13 cellular contexts compared by ENCODE assay signal in genomic region chr22:41826430-41827383, GRCh38. TPM values are rescaled to one million over a fixed set of nuclear protein-coding genes. Genes with fewer than 3 reads are reported as not detected.
A peak's percentile ranks its signal among the peaks of the same experiment; 100 is the strongest.
DNase-seq lines count a peak whose midpoint lies in the region; ATAC-seq and TF ChIP-seq lines count a peak whose summit lies in the region.
"Had no signal": no experiment of that assay in that cellular context is flagged by ENCODE, and none has a peak within 500 bp of the region (broad histone marks: within the 10 kb centered on the region; RNA-seq: fewer than 3 reads in every experiment).

No MANE protein-coding gene starts in this region.

- CTCF ChIA-PET in activated CD4-positive, alpha-beta T cell treated with anti-CD3 and anti-CD28 coated beads, Interleukin-2, amount 10 ng/mL, durations not matched to agents 7 days and 5 days (lab: Charles Lee): interaction anchor here (0.6 to 2.1 kb wide), 6 partner anchors 27 to 610 kb away, joined by 3 to 15 read pairs (median 4); partner anchors contain the start of gene CCDC134

- TF ChIP-seq CTCF in mesothelial cell of epicardium (IDR thresholded peaks at IDR 0.05; ENCODE audit: unreplicated experiment) (no peak), endothelial cell (IDR thresholded peaks at IDR 0.05; ENCODE audit: unreplicated experiment) (no peak)

- no peak overlapping the region for H3K4me3 Mint-ChIP-seq in activated CD4-positive, alpha-beta T cell treated with anti-CD3 and anti-CD28 coated beads, Interleukin-2, amount 10 ng/mL, durations not matched to agents 7 days and 5 days
- H3K4me3 Mint-ChIP-seq in mesothelial cell of epicardium: no peak overlapping the region
- no peak overlapping the region for H3K4me3 Mint-ChIP-seq in stimulated activated naive B cell treated with anti-CD40 and anti-IgM and Interleukin-4, amounts not matched to agents 10 μg/mL and 1 μg/mL and 100 μg/mL, for 72 hours
- H3K4me3 Mint-ChIP-seq in endothelial cell (ENCODE audit: unreplicated experiment): no peak overlapping the region

- no peak for DNase-seq in activated CD4-positive, alpha-beta T cell treated with anti-CD3 and anti-CD28 coated beads, Interleukin-2, amount 10 ng/mL, durations not matched to agents 7 days and 5 days
- DNase-seq in activated CD4-positive, alpha-beta T cell treated with anti-CD3 and anti-CD28 coated beads for 4 hours: no peak
- DNase-seq in mesothelial cell of epicardium (ENCODE audit: low spot score in 2 of 2, unreplicated experiment in 2 of 2): no peak
- DNase-seq in stimulated activated naive B cell treated with anti-CD40 and anti-IgM and Interleukin-4, amounts not matched to agents 10 μg/mL and 1 μg/mL and 100 μg/mL, for 72 hours: no peak
- DNase-seq in endothelial cell (ENCODE audit: low spot score): no peak
- DNase-seq in GOT3 (lab: John Stamatoyannopoulos, UW): no peak
- no peak for DNase-seq in stimulated activated CD4-positive, alpha-beta T cell treated with anti-CD3 and anti-CD28 coated beads, Interleukin-2, amount 100 ng/mL, for 48 hours
- DNase-seq: activated CD4-positive, CD25-positive, alpha-beta regulatory T cell; activated effector memory CD4-positive, alpha-beta T cell treated with anti-CD3 and anti-CD28 coated beads, Interleukin-2, amount 50 U/mL, for 16 hours; midbrain; stimulated activated naive CD4-positive, alpha-beta T cell had no signal

- peaks cover 24% of the 10 kb centered on the region for H3K4me1 Mint-ChIP-seq in activated CD4-positive, alpha-beta T cell treated with anti-CD3 and anti-CD28 coated beads, Interleukin-2, amount 10 ng/mL, durations not matched to agents 7 days and 5 days
- H3K4me1 Mint-ChIP-seq in mesothelial cell of epicardium: peaks cover 18% of the 10 kb centered on the region
- peaks cover 48 to 80% of the 10 kb centered on the region in 2 donors for H3K4me1 Mint-ChIP-seq in stimulated activated naive B cell treated with anti-CD40 and anti-IgM and Interleukin-4, amounts not matched to agents 10 μg/mL and 1 μg/mL and 100 μg/mL, for 72 hours
- peaks cover 55% of the 10 kb centered on the region for H3K4me1 Mint-ChIP-seq in endothelial cell (ENCODE audit: unreplicated experiment)

- peak overlapping the region; percentile 4 for H3K27ac ChIP-seq in cingulate gyrus (ENCODE audit: low read depth, low read length)
- H3K27ac ChIP-seq: A549 had no signal

- peak overlapping the region; percentile 3 for H3K27ac Mint-ChIP-seq in activated CD4-positive, alpha-beta T cell treated with anti-CD3 and anti-CD28 coated beads, Interleukin-2, amount 10 ng/mL, durations not matched to agents 7 days and 5 days
- H3K27ac Mint-ChIP-seq in mesothelial cell of epicardium: peak overlapping the region; percentile 63
- peak overlapping the region; percentile 27 for H3K27ac Mint-ChIP-seq in stimulated activated naive B cell treated with anti-CD40 and anti-IgM and Interleukin-4, amounts not matched to agents 10 μg/mL and 1 μg/mL and 100 μg/mL, for 72 hours
- H3K27ac Mint-ChIP-seq in endothelial cell (ENCODE audit: unreplicated experiment): no peak overlapping the region

- no peak for ATAC-seq in stimulated activated naive B cell treated with anti-CD40 and anti-IgM and Interleukin-4, amounts not matched to agents 10 μg/mL and 1 μg/mL and 100 μg/mL, for 72 hours (replicated peaks)
- ATAC-seq: A549 had no signal

- H3K36me3 Mint-ChIP-seq in activated CD4-positive, alpha-beta T cell treated with anti-CD3 and anti-CD28 coated beads, Interleukin-2, amount 10 ng/mL, durations not matched to agents 7 days and 5 days (ENCODE audit: low read depth): peaks cover 35% of the 10 kb centered on the region
- H3K36me3 Mint-ChIP-seq in mesothelial cell of epicardium (peaks cover 4% of the 10 kb centered on the region), endothelial cell (ENCODE audit: low read depth, unreplicated experiment) (peaks cover 4% of the 10 kb centered on the region)
- peaks cover 25 to 54% of the 10 kb centered on the region in 2 donors for H3K36me3 Mint-ChIP-seq in stimulated activated naive B cell treated with anti-CD40 and anti-IgM and Interleukin-4, amounts not matched to agents 10 μg/mL and 1 μg/mL and 100 μg/mL, for 72 hours

- H3K27me3 Mint-ChIP-seq in activated CD4-positive, alpha-beta T cell treated with anti-CD3 and anti-CD28 coated beads, Interleukin-2, amount 10 ng/mL, durations not matched to agents 7 days and 5 days: no peaks in the 10 kb centered on the region
- H3K27me3 Mint-ChIP-seq in mesothelial cell of epicardium (ENCODE audit: low read depth) (no peaks in the 10 kb centered on the region), endothelial cell (ENCODE audit: unreplicated experiment) (peaks cover 5% of the 10 kb centered on the region)
- H3K27me3 Mint-ChIP-seq in stimulated activated naive B cell treated with anti-CD40 and anti-IgM and Interleukin-4, amounts not matched to agents 10 μg/mL and 1 μg/mL and 100 μg/mL, for 72 hours: no peaks in the 10 kb centered on the region

- POLR2A ChIA-PET in activated CD4-positive, alpha-beta T cell treated with anti-CD3 and anti-CD28 coated beads, Interleukin-2, amount 10 ng/mL, durations not matched to agents 7 days and 5 days (lab: Charles Lee): no interaction called here

- H3K9me3 Mint-ChIP-seq in activated CD4-positive, alpha-beta T cell treated with anti-CD3 and anti-CD28 coated beads, Interleukin-2, amount 10 ng/mL, durations not matched to agents 7 days and 5 days: peaks cover 4% of the 10 kb centered on the region
- no peaks in the 10 kb centered on the region for H3K9me3 Mint-ChIP-seq in mesothelial cell of epicardium
- no peaks in the 10 kb centered on the region for H3K9me3 Mint-ChIP-seq in stimulated activated naive B cell treated with anti-CD40 and anti-IgM and Interleukin-4, amounts not matched to agents 10 μg/mL and 1 μg/mL and 100 μg/mL, for 72 hours
- no peaks in the 10 kb centered on the region for H3K9me3 Mint-ChIP-seq in endothelial cell (ENCODE audit: unreplicated experiment)

RNA-seq across cellular contexts. Expression of gene SREBF2, which starts 6.2 kb away (rescaled TPM):
- total RNA-seq in activated CD4-positive, alpha-beta T cell treated with anti-CD3 and anti-CD28 coated beads, Interleukin-2, amount 10 ng/mL, durations not matched to agents 7 days and 5 days: 10 to 100 TPM; 92.4 to 95.7 TPM
- 127 to 130 TPM (median 129 TPM) in 3 replicates for total RNA-seq in mesothelial cell of epicardium
- total RNA-seq in endothelial cell (ENCODE audit: unreplicated experiment): 200 TPM

RNA-seq across cellular contexts. Expression of gene CCDC134, which starts 26.2 kb away (rescaled TPM):
- total RNA-seq in activated CD4-positive, alpha-beta T cell treated with anti-CD3 and anti-CD28 coated beads, Interleukin-2, amount 10 ng/mL, durations not matched to agents 7 days and 5 days: 10 to 100 TPM; 21.0 to 21.6 TPM
- total RNA-seq in mesothelial cell of epicardium: 16.9 to 19.1 TPM (median 18.4 TPM) in 3 replicates
- total RNA-seq in endothelial cell (ENCODE audit: unreplicated experiment): 8.8 TPM
